ENCODE assay signal across 1 cellular context in the genomic region with DNA sequence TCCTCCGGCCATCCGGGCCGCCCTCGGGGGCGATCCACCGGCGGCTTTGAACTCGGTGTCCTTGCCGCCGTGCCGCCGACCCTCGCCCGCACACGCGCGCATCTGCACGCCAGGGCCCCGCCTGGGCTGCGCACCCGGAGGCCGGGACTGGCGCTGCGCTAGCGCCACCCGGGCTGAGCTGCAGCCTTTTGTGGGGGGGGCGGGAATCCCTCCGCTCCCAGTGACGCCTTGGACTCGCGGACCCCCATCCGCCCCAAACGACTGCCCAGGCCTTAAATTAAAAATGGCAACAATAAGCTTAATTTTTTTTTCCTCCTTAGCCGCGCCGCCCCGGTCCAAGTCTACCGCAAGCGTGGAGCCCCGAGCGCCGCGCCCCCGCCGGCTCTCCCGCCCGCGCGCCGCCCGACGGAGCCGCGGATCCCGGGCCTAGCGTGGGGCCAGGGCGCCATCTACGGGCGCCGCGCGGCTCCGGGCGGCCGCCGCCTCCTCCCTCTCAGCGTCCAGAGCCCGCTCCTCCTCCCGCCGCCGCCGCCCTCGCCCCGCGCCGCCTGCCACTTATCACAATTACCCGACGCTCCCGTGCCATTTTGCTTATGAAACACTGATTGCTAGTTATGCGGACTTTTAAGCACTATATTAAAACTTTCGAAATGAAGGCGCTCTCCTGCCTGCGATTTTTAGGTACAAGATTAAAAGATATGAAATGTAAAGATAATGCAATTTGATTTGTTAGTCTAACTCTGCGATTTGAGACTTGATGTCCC.
TF ChIP-seq lines count a peak whose summit lies in the region.

No MANE protein-coding gene starts in this region.

TF ChIP-seq in GM12878, 131 proteins besides CTCF, POLR2A, EP300 and RAD21 (continued from another document):
- TF ChIP-seq IRF3 (IDR thresholded peaks at IDR 0.05) (no peak), TARDBP (IDR thresholded peaks at IDR 0.05; ENCODE audit: borderline replicate concordance) (no peak), HSF1 (IDR thresholded peaks at IDR 0.05; ENCODE audit: low read depth, low read length) (no peak), SMAD5 (IDR thresholded peaks at IDR 0.05; ENCODE audit: low read depth) (no peak), ATF7 (IDR thresholded peaks at IDR 0.05; ENCODE audit: low read depth) (no peak)
TF ChIP-seq in GM12878: peak in this region for 0.
